ENCODE assay signal across 24 cellular contexts in genomic region chr2:151682459-151683003, GRCh38. TPM values are rescaled to one million over a fixed set of nuclear protein-coding genes. Genes with fewer than 3 reads are reported as not detected.
DNase-seq lines count a peak whose midpoint lies in the region; ATAC-seq, FAIRE-seq and TF ChIP-seq lines count a peak whose summit lies in the region.
"Had no signal": no experiment of that assay in that cellular context is flagged by ENCODE, and none has a peak within 500 bp of the region (broad histone marks: within the 10 kb centered on the region; RNA-seq: fewer than 3 reads in every experiment).

No MANE protein-coding gene starts in this region.

- H3K36me3 Mint-ChIP-seq in WTC11 (no peaks in the 10 kb centered on the region), neural progenitor cell (no peaks in the 10 kb centered on the region)
- H3K36me3 Mint-ChIP-seq: CD14-positive monocyte had no signal

- TF ChIP-seq CTCF in WTC11 (IDR thresholded peaks at IDR 0.05) (no peak), neural progenitor cell (IDR thresholded peaks at IDR 0.05) (no peak), A673 (conservative IDR thresholded peaks at IDR 0.05; ENCODE audit: low read depth, low read length) (no peak)

- H3K27ac Mint-ChIP-seq in WTC11 (0 out of 2 replicates have a peak overlapping the region, but pooled peaks have one; percentile 6), neural progenitor cell (no peak overlapping the region)
- H3K27ac Mint-ChIP-seq: CD14-positive monocyte; CD4-positive, alpha-beta T cell; CD8-positive, alpha-beta memory T cell had no signal

- no peak overlapping the region for H3K4me3 Mint-ChIP-seq in WTC11
- no peak overlapping the region for H3K4me3 Mint-ChIP-seq in neural progenitor cell
- H3K4me3 Mint-ChIP-seq: CD14-positive monocyte; CD4-positive, alpha-beta T cell; CD8-positive, alpha-beta memory T cell had no signal

- H3K27me3 Mint-ChIP-seq in WTC11 (ENCODE audit: low read depth) (no peaks in the 10 kb centered on the region), neural progenitor cell (ENCODE audit: insufficient read depth, low read depth) (no peaks in the 10 kb centered on the region)
- H3K27me3 Mint-ChIP-seq: CD4-positive, alpha-beta T cell; CD8-positive, alpha-beta memory T cell had no signal

- H2AFZ ChIP-seq in neural progenitor cell (replicated peaks) = peak overlapping the region; percentile 53

- peaks cover 12% of the 10 kb centered on the region for H3K4me1 Mint-ChIP-seq in WTC11
- peaks cover 3% of the 10 kb centered on the region for H3K4me1 Mint-ChIP-seq in neural progenitor cell
- H3K4me1 Mint-ChIP-seq: CD14-positive monocyte; CD8-positive, alpha-beta memory T cell had no signal

- H4K20me1 ChIP-seq in neural progenitor cell (ENCODE audit: low read depth) = no peaks in the 10 kb centered on the region
- H4K20me1 ChIP-seq: BLaER1 treated with 17β-estradiol and CSF1 and Interleukin-3, amounts not matched to agents 10 nM and 100 nM had no signal

- H3K27ac ChIP-seq in neural progenitor cell (no peak overlapping the region), A673 (ENCODE audit: low read depth, low read length, poor library complexity, severe bottlenecking) (no peak overlapping the region)
- H3K27ac ChIP-seq: 22Rv1; BLaER1 treated with 17β-estradiol and CSF1 and Interleukin-3, amounts not matched to agents 10 nM and 100 nM had no signal

- H3K4me3 ChIP-seq in neural progenitor cell (no peak overlapping the region), A673 (ENCODE audit: low read depth, low read length, poor library complexity, severe bottlenecking) (no peak overlapping the region)
- H3K4me3 ChIP-seq: BLaER1 treated with 17β-estradiol and CSF1 and Interleukin-3, amounts not matched to agents 10 nM and 100 nM had no signal

- no peak overlapping the region for H3K9ac ChIP-seq in neural progenitor cell
- H3K9ac ChIP-seq: BLaER1 treated with 17β-estradiol and CSF1 and Interleukin-3, amounts not matched to agents 10 nM and 100 nM had no signal

- intact Hi-C loops in A673 (cut with micrococcal nuclease; ENCODE audit: unreplicated experiment) = no loop called here

- H3K79me2 ChIP-seq in neural progenitor cell (ENCODE audit: low read depth) = no peaks in the 10 kb centered on the region

- H3K4me1 ChIP-seq in neural progenitor cell (peaks cover 9% of the 10 kb centered on the region), A673 (ENCODE audit: insufficient read depth, low read length, poor library complexity, severe bottlenecking) (no peaks in the 10 kb centered on the region)
- H3K4me1 ChIP-seq: BE2C; BLaER1 treated with 17β-estradiol and CSF1 and Interleukin-3, amounts not matched to agents 10 nM and 100 nM had no signal

- H3K9me3 Mint-ChIP-seq in WTC11 (no peaks in the 10 kb centered on the region), neural progenitor cell (no peaks in the 10 kb centered on the region)
- H3K9me3 Mint-ChIP-seq: CD14-positive monocyte; CD4-positive, alpha-beta T cell; CD8-positive, alpha-beta memory T cell had no signal

- BruUV-seq in A673 (replicated peaks; lab: Mats Ljungman, UMichigan) = no TSS peak

- ATAC-seq in WTC11 (no peak), GM21515 (IDR thresholded peaks at IDR 0.05; ENCODE audit: unreplicated experiment) (no peak)

- DNase-seq in GM12891 (ENCODE audit: insufficient read length, low spot score) (no peak), WTC11 (ENCODE audit: low spot score) (no peak), neural progenitor cell (ENCODE audit: low spot score) (peak; percentile 28), A673 (ENCODE audit: low spot score) (no peak), DMS114 treated with DMSO at 0.1 percent for 48 hours (lab: John Stamatoyannopoulos, UW; ENCODE audit: unreplicated experiment) (no peak)
- DNase-seq: ACHN; AML-193; BE2C; CD4-positive, alpha-beta T cell; CD8-positive, alpha-beta memory T cell; DMS 273 treated with DMSO at 0.1 percent for 48 hours; DMS53; DMS79 treated with DMSO at 0.1 percent for 48 hours; GF-D8; GOT3; HCEC 1CT had no signal

- POLR2A ChIA-PET in WTC11 (lab: Charles Lee) = no interaction called here
- POLR2A ChIA-PET in A673 (lab: Charles Lee; ENCODE audit: low non-redundant PET) = interaction anchor here (0.6 to 0.8 kb wide), 2 partner anchors 133 to 319 kb away, joined by 4 to 11 read pairs; no protein-coding TSS in a partner anchor

- H3K27me3 ChIP-seq in neural progenitor cell (no peaks in the 10 kb centered on the region), A673 (replicated peaks; ENCODE audit: insufficient read depth, low read depth, low read length, poor library complexity) (no peaks in the 10 kb centered on the region)
- H3K27me3 ChIP-seq: BE2C; BLaER1 treated with 17β-estradiol and CSF1 and Interleukin-3, amounts not matched to agents 10 nM and 100 nM had no signal

- no peaks in the 10 kb centered on the region for H3K36me3 ChIP-seq in neural progenitor cell
- no peaks in the 10 kb centered on the region for H3K36me3 ChIP-seq in A673 (ENCODE audit: insufficient read depth, low read length, poor library complexity, severe bottlenecking)
- H3K36me3 ChIP-seq: BE2C; BLaER1 treated with 17β-estradiol and CSF1 and Interleukin-3, amounts not matched to agents 10 nM and 100 nM had no signal

- TF ChIP-seq POLR2A in GM12891 (IDR thresholded peaks at IDR 0.05; ENCODE audit: low read depth, low read length) = no peak

- CTCF ChIA-PET in WTC11 (lab: Charles Lee) = interaction anchor here (1.1 kb wide), 1 partner anchor 343 kb away, joined by 4 read pairs; no protein-coding TSS in a partner anchor
- CTCF ChIA-PET in A673 (lab: Charles Lee) = no interaction called here

- no peaks in the 10 kb centered on the region for H3F3A ChIP-seq in neural progenitor cell (ENCODE audit: low read depth)

- H3K9me3 ChIP-seq in neural progenitor cell (ENCODE audit: low read depth) (no peaks in the 10 kb centered on the region), A673 (ENCODE audit: low read depth, low read length, poor library complexity, severe bottlenecking) (no peaks in the 10 kb centered on the region)
- H3K9me3 ChIP-seq: BE2C; BLaER1 treated with 17β-estradiol and CSF1 and Interleukin-3, amounts not matched to agents 10 nM and 100 nM had no signal

- FAIRE-seq in GM12891 (lab: Jason Lieb, UNC) = peak; percentile 71
- FAIRE-seq: A204.1, D721Med, GM12892, H54 had no signal

- H3K4me2 ChIP-seq in neural progenitor cell = peak overlapping the region; percentile 10
- H3K4me2 ChIP-seq: BLaER1 treated with 17β-estradiol and CSF1 and Interleukin-3, amounts not matched to agents 10 nM and 100 nM had no signal

TF ChIP-seq in GM12891, 5 proteins besides CTCF, POLR2A, EP300 and RAD21:
- no peak for TF ChIP-seq POLR2AphosphoS5 (IDR thresholded peaks at IDR 0.05; ENCODE audit: low read depth, low read length)
- TF ChIP-seq SPI1 (IDR thresholded peaks at IDR 0.05; ENCODE audit: low read depth, low read length) = no peak
- TF ChIP-seq TAF1 (IDR thresholded peaks at IDR 0.05; ENCODE audit: low read depth, low read length) = no peak
TF ChIP-seq in GM12891: peak in this region for 0.

TF ChIP-seq in WTC11, 78 proteins besides CTCF, POLR2A, EP300 and RAD21 (continues in another document):
- TF ChIP-seq ERG (CRISPR knock-in tag; IDR thresholded peaks at IDR 0.05) (no peak), NR1H2 (CRISPR knock-in tag; IDR thresholded peaks at IDR 0.05) (no peak), ELF4 (CRISPR knock-in tag; IDR thresholded peaks at IDR 0.05; ENCODE audit: low read depth) (no peak), ZNF219 (CRISPR knock-in tag; IDR thresholded peaks at IDR 0.05; ENCODE audit: borderline replicate concordance) (no peak), HMGXB4 (CRISPR knock-in tag; IDR thresholded peaks at IDR 0.05) (no peak), NFE2L1 (CRISPR knock-in tag; IDR thresholded peaks at IDR 0.05) (no peak)

RNA-seq across cellular contexts. Expression of gene NEB, which starts 51.7 kb away (rescaled TPM):
- 0.31 TPM for polyA plus RNA-seq in GM12891 (2012; ENCODE audit: low read depth, missing spikeins)
- total RNA-seq in WTC11 (2021) (1.7 to 2.1 TPM (median 1.9 TPM) in 3 replicates), neural progenitor cell (ENCODE audit: low replicate concordance) (0.49 and 0.53 TPM in 2 replicates), A673 (2021) (2.5 and 7.0 TPM in 2 replicates)
- polyA plus RNA-seq: CD14-positive monocyte had no signal
